ENCODE assay signal across 8 cellular contexts in the genomic region with DNA sequence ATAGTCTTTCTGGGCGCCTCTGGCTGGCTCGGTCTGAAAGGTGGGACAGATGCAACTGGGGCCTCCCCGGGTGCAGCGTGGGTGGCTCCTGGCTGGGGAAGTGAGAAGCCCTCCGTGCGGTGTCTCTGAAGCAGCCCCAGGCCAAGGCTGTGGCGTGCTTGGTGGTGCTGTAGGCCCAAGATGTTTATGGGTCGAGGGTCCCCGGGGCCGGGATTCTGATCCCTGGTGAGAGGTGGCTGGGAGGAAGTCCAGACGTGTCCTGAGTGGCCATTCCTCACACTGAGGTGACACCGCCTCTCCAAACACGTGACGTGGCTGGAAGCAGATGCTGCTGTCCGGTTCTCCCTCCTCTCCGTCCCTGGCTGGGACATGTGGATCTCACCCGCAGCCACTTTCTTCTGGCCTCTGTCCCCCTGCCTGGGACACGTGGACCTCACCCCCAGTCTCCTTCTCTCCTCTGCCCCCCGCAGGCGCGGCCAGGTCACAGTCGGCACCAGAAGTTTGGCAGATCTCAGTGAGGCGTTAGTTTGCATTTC.
A peak's percentile ranks its signal among the peaks of the same experiment; 100 is the strongest.
DNase-seq lines count a peak whose midpoint lies in the region; ATAC-seq lines count a peak whose summit lies in the region.

No MANE protein-coding gene starts in this region.

- peak; percentile 64 for ATAC-seq in HG02571 (IDR thresholded peaks at IDR 0.05; ENCODE audit: unreplicated experiment)

- DNase-seq in NCI-H524 (lab: John Stamatoyannopoulos, UW) (peak; percentile 33 to 64), NCI-H524 treated with DMSO at 0.1 percent for 48 hours (lab: John Stamatoyannopoulos, UW) (no peak), NCI-H774 (lab: John Stamatoyannopoulos, UW) (peak; percentile 33), NCI-H1436 treated with DMSO at 0.1 percent for 48 hours (lab: John Stamatoyannopoulos, UW) (no peak)
- DNase-seq in activated T-helper 9 cell treated with anti-CD3 and anti-CD28 coated beads, Interleukin-2, amount 50 U/mL, for 16 hours (ENCODE audit: low read depth) = peak; percentile 39
- DNase-seq in stimulated activated CD4-positive, alpha-beta T cell treated with anti-CD3 and anti-CD28 coated beads, Interleukin-1b, Interleukin-23, amount 100 ng/mL, for 24 hours (ENCODE audit: low read depth in 4 of 4, low spot score in 1 of 4) = peak in 3 of 4 experiments; percentile 41 to 66 (median 58)

- H3K4me3 ChIP-seq in iPS-11a (ENCODE audit: low read depth, low read length) = peak overlapping the region; percentile 17

Comparison
In these comparisons a context has a peak if more than half of its experiments do, and no peak if none do; other contexts are left out.
1. DNase-seq: peak in NCI-H524 (2 of 2), NCI-H774 (single experiment), activated T-helper 9 cell treated with anti-CD3 and anti-CD28 coated beads, Interleukin-2, amount 50 U/mL, for 16 hours (single experiment) and stimulated activated CD4-positive, alpha-beta T cell treated with anti-CD3 and anti-CD28 coated beads, Interleukin-1b, Interleukin-23, amount 100 ng/mL, for 24 hours (3 of 4); none in NCI-H524 treated with DMSO at 0.1 percent for 48 hours (single experiment) and NCI-H1436 treated with DMSO at 0.1 percent for 48 hours (single experiment).